10 cellular contexts compared by ENCODE assay signal in the genomic region with DNA sequence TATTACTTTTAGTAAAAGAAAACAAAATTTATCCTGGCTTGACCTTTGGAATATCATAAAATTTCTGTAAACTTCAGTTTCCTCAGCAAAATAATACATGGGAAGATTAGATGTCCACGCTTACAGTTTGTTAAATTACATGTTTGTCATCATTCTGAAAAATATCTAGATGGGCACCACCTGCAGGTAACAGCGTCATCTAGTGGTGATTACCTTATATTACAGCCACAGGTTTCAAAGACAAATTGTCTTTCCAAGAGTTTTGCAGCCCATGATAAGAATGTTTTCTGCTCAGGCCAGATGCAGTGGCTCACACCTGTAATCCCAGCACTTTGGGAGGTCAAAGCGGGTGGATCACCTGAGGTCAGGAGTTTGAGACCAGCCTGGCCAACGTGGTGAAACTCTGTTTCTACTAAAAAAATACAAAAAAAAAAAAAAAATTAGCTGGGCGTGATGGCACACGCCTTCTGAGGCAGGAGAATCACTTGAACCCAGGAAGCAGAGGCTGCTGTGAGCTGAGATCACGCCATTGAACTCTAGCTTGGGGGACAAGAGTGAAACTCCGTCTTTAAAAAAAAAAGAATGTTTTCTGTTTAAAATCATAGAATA.
A peak's percentile ranks its signal among the peaks of the same experiment; 100 is the strongest.
DNase-seq lines count a peak whose midpoint lies in the region; ATAC-seq, FAIRE-seq and TF ChIP-seq lines count a peak whose summit lies in the region.
"Had no signal": no experiment of that assay in that cellular context is flagged by ENCODE, and none has a peak within 500 bp of the region (broad histone marks: within the 10 kb centered on the region; RNA-seq: fewer than 3 reads in every experiment).

No MANE protein-coding gene starts in this region.

- no peaks in the 10 kb centered on the region for H3K36me3 ChIP-seq in body of pancreas (replicated peaks in 1 of 2; ENCODE audit: insufficient read depth in 1 of 2, low read depth in 2 of 2)

- no peak overlapping the region for H3K4me3 ChIP-seq in body of pancreas

- H3K9me3 ChIP-seq in body of pancreas: no peaks in the 10 kb centered on the region

- WGBS in body of pancreas, 2 donors: 77 to 82% methylated on average over 8 of the region's 8 CpGs

- peak; percentile 77 for TF ChIP-seq RAD21 in Ishikawa (IDR thresholded peaks at IDR 0.05; ENCODE audit: low read depth)

- no peak for TF ChIP-seq POLR2A in body of pancreas (IDR thresholded peaks at IDR 0.05)

- H3K27me3 ChIP-seq in body of pancreas: no peaks in the 10 kb centered on the region

- peak; percentile 61 for DNase-seq in DMS53 (lab: John Stamatoyannopoulos, UW)
- no peak for DNase-seq in body of pancreas
- DNase-seq in mesothelial cell of epicardium (ENCODE audit: low spot score in 2 of 2, unreplicated experiment in 2 of 2): no peak
- no peak for DNase-seq in HTR-8/SVneo (ENCODE audit: insufficient read length, low spot score)
- DNase-seq in NK-92 (lab: John Stamatoyannopoulos, UW; ENCODE audit: unreplicated experiment): no peak
- DNase-seq in substantia nigra (lab: John Stamatoyannopoulos, UW): no peak
- DNase-seq: effector memory CD4-positive, alpha-beta T cell; NCI-H526 treated with DMSO at 0.1 percent for 48 hours had no signal

- peak in 6 of 7 experiments; percentile 13 to 32 (median 20) for TF ChIP-seq CTCF in body of pancreas (IDR thresholded peaks at IDR 0.05)
- TF ChIP-seq CTCF in mesothelial cell of epicardium (IDR thresholded peaks at IDR 0.05; ENCODE audit: unreplicated experiment): peak; percentile 67

- no peak for ATAC-seq in body of pancreas
- no peak for ATAC-seq in GM19467 (IDR thresholded peaks at IDR 0.05; ENCODE audit: unreplicated experiment)

- no peak for TF ChIP-seq EP300 in Ishikawa (IDR thresholded peaks at IDR 0.05; ENCODE audit: borderline replicate concordance)

- H3K4me1 ChIP-seq in body of pancreas: no peaks in the 10 kb centered on the region

- H3K27ac ChIP-seq in body of pancreas (no peak overlapping the region), substantia nigra (ENCODE audit: low read depth, low read length, poor library complexity, severe bottlenecking) (no peak overlapping the region)

- H3K27me3 Mint-ChIP-seq in mesothelial cell of epicardium (ENCODE audit: low read depth): no peaks in the 10 kb centered on the region

- H3K36me3 Mint-ChIP-seq in mesothelial cell of epicardium: peaks cover 11% of the 10 kb centered on the region

- no peaks in the 10 kb centered on the region for H3K9me3 Mint-ChIP-seq in mesothelial cell of epicardium

- no peak overlapping the region for H3K27ac Mint-ChIP-seq in mesothelial cell of epicardium

- H3K4me3 Mint-ChIP-seq in mesothelial cell of epicardium: no peak overlapping the region

- peaks cover 10% of the 10 kb centered on the region for H3K4me1 Mint-ChIP-seq in mesothelial cell of epicardium

- FAIRE-seq in HTR-8/SVneo (lab: Jason Lieb, UNC): no peak

- intact Hi-C loops in body of pancreas (cut with DNase I): no loop called here

TF ChIP-seq in Ishikawa, 13 proteins besides CTCF, POLR2A, EP300 and RAD21:
- no peak for TF ChIP-seq CEBPB (IDR thresholded peaks at IDR 0.05)
- TF ChIP-seq NFIC (IDR thresholded peaks at IDR 0.05): no peak
- TF ChIP-seq, protein P1, sequence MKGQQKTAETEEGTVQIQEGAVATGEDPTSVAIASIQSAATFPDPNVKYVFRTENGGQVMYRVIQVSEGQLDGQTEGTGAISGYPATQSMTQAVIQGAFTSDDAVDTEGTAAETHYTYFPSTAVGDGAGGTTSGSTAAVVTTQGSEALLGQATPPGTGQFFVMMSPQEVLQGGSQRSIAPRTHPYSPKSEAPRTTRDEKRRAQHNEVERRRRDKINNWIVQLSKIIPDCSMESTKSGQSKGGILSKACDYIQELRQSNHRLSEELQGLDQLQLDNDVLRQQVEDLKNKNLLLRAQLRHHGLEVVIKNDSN (IDR thresholded peaks at IDR 0.05): no peak
- no peak for TF ChIP-seq TCF12 (IDR thresholded peaks at IDR 0.05; ENCODE audit: low read depth)
